In the genomic region with DNA sequence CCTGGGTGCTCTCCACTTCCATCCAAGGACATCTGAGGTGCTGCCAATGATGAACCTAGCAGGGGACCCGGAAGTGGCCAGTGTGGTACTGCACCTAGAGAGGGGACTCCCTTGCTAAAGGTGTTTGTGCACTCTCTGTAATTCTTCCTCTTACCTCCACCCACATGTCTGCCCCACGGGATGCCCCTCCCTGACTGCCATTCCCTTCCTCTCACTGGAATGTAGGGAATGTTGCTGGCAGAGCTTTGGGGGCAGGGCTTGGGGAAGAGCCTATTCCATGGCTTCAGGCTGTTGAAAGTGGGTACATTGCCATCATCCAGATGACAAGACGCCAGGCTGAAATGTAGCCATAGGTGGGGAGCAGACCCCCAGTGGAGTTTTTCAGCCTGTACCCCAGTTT, we compare ENCODE assay signal across 20 cellular contexts.
DNase-seq lines count a peak whose midpoint lies in the region; ATAC-seq and TF ChIP-seq lines count a peak whose summit lies in the region.
"Had no signal": no experiment of that assay in that cellular context is flagged by ENCODE, and none has a peak within 500 bp of the region (broad histone marks: within the 10 kb centered on the region; RNA-seq: fewer than 3 reads in every experiment).

No MANE protein-coding gene starts in this region.

- H3K36me3 ChIP-seq in NT2/D1 (ENCODE audit: insufficient read depth, insufficient read length, low read length), result no peaks in the 10 kb centered on the region
- H3K36me3 ChIP-seq: esophagus squamous epithelium, prostate gland had no signal

- peaks cover 7% of the 10 kb centered on the region for H3K4me1 ChIP-seq in NT2/D1 (ENCODE audit: insufficient read depth, insufficient read length)
- H3K4me1 ChIP-seq in foreskin keratinocyte, result peaks cover 7% of the 10 kb centered on the region
- H3K4me1 ChIP-seq: esophagus squamous epithelium, prostate gland had no signal

- TF ChIP-seq CTCF in foreskin keratinocyte (conservative IDR thresholded peaks at IDR 0.05), result no peak
- TF ChIP-seq CTCF in retinal pigment epithelial cell (conservative IDR thresholded peaks at IDR 0.05; ENCODE audit: low read depth, low read length), result no peak

- ATAC-seq in foreskin keratinocyte (peak; percentile 15), GM19351 (IDR thresholded peaks at IDR 0.05; ENCODE audit: unreplicated experiment) (no peak), GM18870 (IDR thresholded peaks at IDR 0.05; ENCODE audit: unreplicated experiment) (no peak)
- ATAC-seq: naive thymus-derived CD8-positive, alpha-beta T cell had no signal

- H3K9ac ChIP-seq in NT2/D1 (ENCODE audit: insufficient read length, low read depth), result no peak overlapping the region

- peak; percentile 26 for DNase-seq in H4 (ENCODE audit: low spot score)
- peak; percentile 9 for DNase-seq in NT2/D1 (ENCODE audit: low read depth, low spot score)
- no peak for DNase-seq in foreskin keratinocyte
- peak; percentile 4 for DNase-seq in retinal pigment epithelial cell (ENCODE audit: low read depth)
- DNase-seq in pons (ENCODE audit: low spot score), result no peak
- DNase-seq in SW 1271 (lab: John Stamatoyannopoulos, UW), result no peak
- DNase-seq: activated CD4-positive, alpha-beta T cell treated with anti-CD3 and anti-CD28 coated beads for 1 hour; activated effector memory CD4-positive, alpha-beta T cell treated with anti-CD3 and anti-CD28 coated beads, Interleukin-2, amount 50 U/mL, for 16 hours; caudate nucleus; COR-L47; esophagus squamous epithelium; glutamatergic neuron; naive thymus-derived CD8-positive, alpha-beta T cell; NCI-H187; NCI-H446 treated with DMSO at 0.1 percent for 48 hours; stimulated activated CD4-positive, alpha-beta T cell treated with anti-CD3 and anti-CD28 coated beads, Interleukin-4, amount 100 ng/mL, for 4 hours; substantia nigra had no signal

- H3K4me3 ChIP-seq in NT2/D1 (ENCODE audit: insufficient read length, low read depth) (no peak overlapping the region), retinal pigment epithelial cell (ENCODE audit: low read length) (no peak overlapping the region)
- H3K4me3 ChIP-seq: esophagus squamous epithelium, prostate gland had no signal

- no peak overlapping the region for H3K27ac ChIP-seq in foreskin keratinocyte
- H3K27ac ChIP-seq: esophagus squamous epithelium, prostate gland had no signal

- H3K27me3 ChIP-seq in NT2/D1 (ENCODE audit: insufficient read depth, insufficient read length), result no peaks in the 10 kb centered on the region
- no peaks in the 10 kb centered on the region for H3K27me3 ChIP-seq in foreskin keratinocyte

- no peaks in the 10 kb centered on the region for H3K9me3 ChIP-seq in NT2/D1 (ENCODE audit: insufficient read depth, low read length)
- H3K9me3 ChIP-seq: esophagus squamous epithelium, prostate gland had no signal

Comparison
In these comparisons a context has a peak if more than half of its experiments do, and no peak if none do; other contexts are left out.
1. DNase-seq: peak in H4 (single experiment), NT2/D1 (single experiment) and retinal pigment epithelial cell (single experiment); none in foreskin keratinocyte (0 of 2), pons (single experiment) and SW 1271 (0 of 2).